ENCODE assay signal across 21 cellular contexts in genomic region chr10:37960738-37961137, GRCh38.
"Had no signal": no experiment of that assay in that cellular context is flagged by ENCODE, and none has a peak within 500 bp of the region (broad histone marks: within the 10 kb centered on the region; RNA-seq: fewer than 3 reads in every experiment).

No MANE protein-coding gene starts in this region.

- H3K4me3 ChIP-seq: esophagus squamous epithelium, gastroesophageal sphincter, heart left ventricle, hepatocyte, left lung, psoas muscle, sigmoid colon, thoracic aorta, tibial nerve, upper lobe of left lung had no signal

- DNase-seq: cortex of kidney; effector memory CD8-positive, alpha-beta T cell; erythroblast; esophagus squamous epithelium; foreskin keratinocyte; heart left ventricle; left cardiac atrium; left lung; mesendoderm; naive thymus-derived CD8-positive, alpha-beta T cell; nephron progenitor cell; nucleus accumbens; psoas muscle; right cardiac atrium; sigmoid colon; stimulated activated naive B cell treated with anti-CD40 and anti-IgM and Interleukin-4, amounts not matched to agents 10 μg/mL and 1 μg/mL and 100 μg/mL, for 72 hours had no signal
